8 cellular contexts compared by ENCODE assay signal in genomic region chr1:231420959-231421615, GRCh38. TPM values are rescaled to one million over a fixed set of nuclear protein-coding genes. Genes with fewer than 3 reads are reported as not detected.
DNase-seq lines count a peak whose midpoint lies in the region; ATAC-seq and TF ChIP-seq lines count a peak whose summit lies in the region.

No MANE protein-coding gene starts in this region.

- H3K36me3 Mint-ChIP-seq in activated CD8-positive, alpha-beta T cell treated with anti-CD3 and anti-CD28 coated beads, Interleukin-2, amount 10 ng/mL, durations not matched to agents 7 days and 5 days (ENCODE audit: low read depth): peaks cover 35% of the 10 kb centered on the region
- H3K36me3 Mint-ChIP-seq in endodermal cell (ENCODE audit: low read depth) (no peaks in the 10 kb centered on the region), mesothelial cell of epicardium (no peaks in the 10 kb centered on the region)

- no peaks in the 10 kb centered on the region for H3K9me3 ChIP-seq in HEK293 (ENCODE audit: control insufficient read depth, insufficient read depth, low read depth, low read length)
- H3K9me3 ChIP-seq in endodermal cell (ENCODE audit: control insufficient read depth, low read length): no peaks in the 10 kb centered on the region

- ATAC-seq in activated CD8-positive, alpha-beta T cell treated with anti-CD3 and anti-CD28 coated beads, Interleukin-2, amount 10 ng/mL, durations not matched to agents 7 days and 5 days: peak; percentile 12
- peak; percentile 3 for ATAC-seq in stimulated activated naive CD8-positive, alpha-beta T cell treated with anti-CD3 and anti-CD28 coated beads, Interleukin-15, Interleukin-2, amounts not matched to agents 100 U/mL and 50 U/mL, for 24 hours

- peak overlapping the region; percentile 88 for H3K27ac Mint-ChIP-seq in activated CD8-positive, alpha-beta T cell treated with anti-CD3 and anti-CD28 coated beads, Interleukin-2, amount 10 ng/mL, durations not matched to agents 7 days and 5 days
- H3K27ac Mint-ChIP-seq in endodermal cell (peak overlapping the region; percentile 88), mesothelial cell of epicardium (peak overlapping the region; percentile 96)

- peaks cover 43% of the 10 kb centered on the region for H3K4me1 Mint-ChIP-seq in activated CD8-positive, alpha-beta T cell treated with anti-CD3 and anti-CD28 coated beads, Interleukin-2, amount 10 ng/mL, durations not matched to agents 7 days and 5 days (ENCODE audit: low read depth)
- H3K4me1 Mint-ChIP-seq in endodermal cell: peaks cover 32% of the 10 kb centered on the region
- H3K4me1 Mint-ChIP-seq in mesothelial cell of epicardium: peaks cover 53% of the 10 kb centered on the region

- peaks cover 10% of the 10 kb centered on the region for H3K27me3 Mint-ChIP-seq in activated CD8-positive, alpha-beta T cell treated with anti-CD3 and anti-CD28 coated beads, Interleukin-2, amount 10 ng/mL, durations not matched to agents 7 days and 5 days (ENCODE audit: low read depth)
- peaks cover 42% of the 10 kb centered on the region for H3K27me3 Mint-ChIP-seq in endodermal cell (ENCODE audit: insufficient read depth)
- H3K27me3 Mint-ChIP-seq in mesothelial cell of epicardium (ENCODE audit: low read depth): no peaks in the 10 kb centered on the region

- H3K4me1 ChIP-seq in HEK293 (ENCODE audit: control insufficient read depth, insufficient read depth, low read length) (peaks cover 30% of the 10 kb centered on the region), endodermal cell (ENCODE audit: control insufficient read depth, insufficient read depth, low read length) (peaks cover 4% of the 10 kb centered on the region)

- H3K9ac ChIP-seq in endodermal cell (ENCODE audit: extremely low read depth, low read length, poor library complexity, severe bottlenecking): peak overlapping the region; percentile 47

- H3K27ac ChIP-seq in HEK293 (ENCODE audit: extremely low read depth, low read depth, low read length): peak overlapping the region; percentile 98
- no peak overlapping the region for H3K27ac ChIP-seq in endodermal cell (ENCODE audit: low read depth, low read length)

- CTCF ChIA-PET in HEK293 (lab: Yijun Ruan, JAX): interaction anchor here (0.7 to 2.2 kb wide), 14 partner anchors 9 to 169 kb away, joined by 3 to 13 read pairs (median 4); partner anchors contain the start of gene TSNAX
- CTCF ChIA-PET in activated CD8-positive, alpha-beta T cell treated with anti-CD3 and anti-CD28 coated beads, Interleukin-2, amount 10 ng/mL, durations not matched to agents 7 days and 5 days (lab: Charles Lee): interaction anchor here (0.6 to 2.2 kb wide), 13 partner anchors 14 to 186 kb away, joined by 3 to 18 read pairs (median 4); partner anchors contain the start of genes EXOC8 and SPRTN

- peaks cover 16% of the 10 kb centered on the region for H3K27me3 ChIP-seq in endodermal cell (ENCODE audit: control insufficient read depth, insufficient read depth, low read length, poor library complexity, severe bottlenecking)

- H3K36me3 ChIP-seq in HEK293 (ENCODE audit: control insufficient read depth in 2 of 2, insufficient read depth in 1 of 2, low read length in 2 of 2) (no peaks in the 10 kb centered on the region; a peak in 1 of 3 replicates), endodermal cell (ENCODE audit: control insufficient read depth, insufficient read depth, low read length) (no peaks in the 10 kb centered on the region)

- 0% methylated on average over 24 to 71 of the region's 71 CpGs for WGBS in endodermal cell (ENCODE audit: insufficient coverage in 1 of 2, insufficient read length in 1 of 2), 2 experiments

- POLR2A ChIA-PET in HEK293 (lab: Yijun Ruan, JAX): interaction anchor here (1.0 to 2.9 kb wide), 15 partner anchors 9 to 179 kb away, joined by 3 to 21 read pairs (median 4); partner anchors contain the start of genes EXOC8, SPRTN and TSNAX
- POLR2A ChIA-PET in activated CD8-positive, alpha-beta T cell treated with anti-CD3 and anti-CD28 coated beads, Interleukin-2, amount 10 ng/mL, durations not matched to agents 7 days and 5 days (lab: Charles Lee): interaction anchor here (0.7 to 2.5 kb wide), 7 partner anchors 9 to 111 kb away, joined by 3 to 18 read pairs (median 3); partner anchors contain the start of genes EXOC8, SPRTN and TSNAX

- no peaks in the 10 kb centered on the region for H3K9me3 Mint-ChIP-seq in activated CD8-positive, alpha-beta T cell treated with anti-CD3 and anti-CD28 coated beads, Interleukin-2, amount 10 ng/mL, durations not matched to agents 7 days and 5 days (ENCODE audit: insufficient read depth)
- H3K9me3 Mint-ChIP-seq in endodermal cell (no peaks in the 10 kb centered on the region), mesothelial cell of epicardium (no peaks in the 10 kb centered on the region)

- peak overlapping the region; percentile 91 for H3K4me3 Mint-ChIP-seq in activated CD8-positive, alpha-beta T cell treated with anti-CD3 and anti-CD28 coated beads, Interleukin-2, amount 10 ng/mL, durations not matched to agents 7 days and 5 days
- peak overlapping the region; percentile 85 for H3K4me3 Mint-ChIP-seq in endodermal cell
- peak overlapping the region; percentile 75 for H3K4me3 Mint-ChIP-seq in mesothelial cell of epicardium

- H3K4me3 ChIP-seq in GM12865 (ENCODE audit: low read depth, low read length) (peak overlapping the region; percentile 85), HEK293 (ENCODE audit: low read depth, low read length) (peak overlapping the region; percentile 97), endodermal cell (ENCODE audit: low read length) (peak overlapping the region; percentile 90)

- TF ChIP-seq CTCF in GM12865 (IDR thresholded peaks at IDR 0.05; ENCODE audit: insufficient read depth, low read depth, low read length, missing control alignments) (no peak), HEK293 (tag by site-specific recombination; IDR thresholded peaks at IDR 0.05) (no peak), endodermal cell (conservative IDR thresholded peaks at IDR 0.05) (no peak), mesothelial cell of epicardium (IDR thresholded peaks at IDR 0.05; ENCODE audit: unreplicated experiment) (no peak)

- DNase-seq in GM12865 (ENCODE audit: low read depth) (peak; percentile 61), NCI-H1417 treated with DMSO at 0.1 percent for 48 hours (lab: John Stamatoyannopoulos, UW) (peak; percentile 6), endodermal cell (peak; percentile 84), mesothelial cell of epicardium (ENCODE audit: low spot score in 2 of 2, unreplicated experiment in 2 of 2) (peak; percentile 32 to 61), pons (ENCODE audit: low spot score) (no peak)
- DNase-seq in activated CD8-positive, alpha-beta T cell treated with anti-CD3 and anti-CD28 coated beads, Interleukin-2, amount 10 ng/mL, durations not matched to agents 7 days and 5 days: peak; percentile 52
- peak; percentile 57 for DNase-seq in stimulated activated naive CD8-positive, alpha-beta T cell treated with anti-CD3 and anti-CD28 coated beads, Interleukin-15, Interleukin-2, amounts not matched to agents 100 U/mL and 50 U/mL, for 24 hours

TF ChIP-seq in HEK293, 187 proteins besides CTCF, POLR2A, EP300 and RAD21 (continues in another document):
- TF ChIP-seq PATZ1 (tag by site-specific recombination; IDR thresholded peaks at IDR 0.05) (peak; percentile 27; the same call in 1 of the 2 replicates), SALL2 (tag by site-specific recombination; IDR thresholded peaks at IDR 0.05; ENCODE audit: borderline replicate concordance) (no peak), FEZF1 (tag by site-specific recombination; IDR thresholded peaks at IDR 0.05) (no peak; the same call in 1 of the 2 replicates), ZNF513 (tag by site-specific recombination; IDR thresholded peaks at IDR 0.05) (no peak), HOXD13 (CRISPR knock-in tag; IDR thresholded peaks at IDR 0.05; ENCODE audit: borderline replicate concordance) (no peak), ZNF670 (tag by site-specific recombination; IDR thresholded peaks at IDR 0.05; ENCODE audit: low read depth) (no peak), ZIC2 (tag by site-specific recombination; IDR thresholded peaks at IDR 0.05) (no peak), YY1 (tag by site-specific recombination; IDR thresholded peaks at IDR 0.05) (peak; percentile 64; the same call in 1 of the 2 replicates), ZFP37 (tag by site-specific recombination; IDR thresholded peaks at IDR 0.05) (peak; percentile 96), ZNF341 (tag by site-specific recombination; IDR thresholded peaks at IDR 0.05; ENCODE audit: low read depth) (peak; percentile 93), ZNF776 (tag by site-specific recombination; IDR thresholded peaks at IDR 0.05; ENCODE audit: borderline replicate concordance) (no peak)

RNA-seq across cellular contexts. Expression of gene EGLN1, which starts 1.0 kb away (rescaled TPM):
- total RNA-seq in activated CD8-positive, alpha-beta T cell treated with anti-CD3 and anti-CD28 coated beads, Interleukin-2, amount 10 ng/mL, durations not matched to agents 7 days and 5 days: 10 to 100 TPM; 30.5 to 32.6 TPM
- total RNA-seq in endodermal cell (10 to 100 TPM; 12.2 to 17.4 TPM), mesothelial cell of epicardium (32.5 to 34.4 TPM (median 33.6 TPM) in 3 replicates)
- polyA plus RNA-seq in endodermal cell (2013, experiment 1 of 2): 17.6 TPM
- 18.7 TPM for polyA plus RNA-seq in endodermal cell (2013, experiment 2 of 2)
